ENCODE assay signal across 19 cellular contexts in the genomic region with DNA sequence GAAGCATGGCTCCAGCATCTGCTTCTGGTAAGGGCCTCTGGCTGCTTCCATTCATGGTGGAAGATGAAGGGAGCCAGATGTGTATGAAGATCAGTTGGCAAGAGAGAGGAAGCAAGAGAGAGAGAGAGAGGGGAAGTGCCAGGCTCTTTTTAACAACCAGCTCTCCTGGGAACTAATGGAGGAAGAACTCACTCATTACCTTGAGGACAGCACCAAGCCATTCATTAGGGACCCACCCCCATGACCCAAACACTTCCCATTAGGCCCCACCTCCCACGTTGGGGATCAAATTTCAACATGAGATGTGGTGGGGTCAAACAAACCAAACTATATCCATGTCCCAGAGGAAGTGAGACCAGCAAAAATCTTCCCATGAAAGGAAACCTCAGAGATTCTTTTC.
DNase-seq lines count a peak whose midpoint lies in the region; ATAC-seq lines count a peak whose summit lies in the region.
"Had no signal": no experiment of that assay in that cellular context is flagged by ENCODE, and none has a peak within 500 bp of the region (broad histone marks: within the 10 kb centered on the region; RNA-seq: fewer than 3 reads in every experiment).

No MANE protein-coding gene starts in this region.

- H3K4me2 ChIP-seq in Karpas-422 (ENCODE audit: low read depth, low read length, poor library complexity, severe bottlenecking) = peak overlapping the region; percentile 72

- H3K4me3 ChIP-seq in Karpas-422 (ENCODE audit: low read length) = peak overlapping the region; percentile 34
- no peak overlapping the region for H3K4me3 ChIP-seq in SK-N-MC
- H3K4me3 ChIP-seq: left lung, thoracic aorta had no signal

- H2AFZ ChIP-seq in Karpas-422 (ENCODE audit: low read length) = no peak overlapping the region

- no peaks in the 10 kb centered on the region for H3K9me3 Mint-ChIP-seq in naive B cell
- H3K9me3 Mint-ChIP-seq in activated naive CD4-positive, alpha-beta T cell treated with anti-CD3 and anti-CD28 coated beads, Interleukin-2, amount 10 ng/mL, durations not matched to agents 7 days and 5 days = no peaks in the 10 kb centered on the region
- H3K9me3 Mint-ChIP-seq: activated T-helper 2 cell treated with anti-CD3 and anti-CD28 coated beads, Interferon-gamma antibody, Interleukin-2, Interleukin-4, amounts not matched to agents 10 μg/mL and 5 μg/mL and 100 μg/mL, durations not matched to agents 14 hours and 24 hours and 36 hours had no signal

- H3K36me3 Mint-ChIP-seq in naive B cell = no peaks in the 10 kb centered on the region
- no peaks in the 10 kb centered on the region for H3K36me3 Mint-ChIP-seq in activated naive CD4-positive, alpha-beta T cell treated with anti-CD3 and anti-CD28 coated beads, Interleukin-2, amount 10 ng/mL, durations not matched to agents 7 days and 5 days
- H3K36me3 Mint-ChIP-seq: CD4-positive, alpha-beta memory T cell had no signal

- H3K4me1 Mint-ChIP-seq in naive B cell = peaks cover 12 to 37% (median 16%) of the 10 kb centered on the region in 3 donors
- peaks cover 2% of the 10 kb centered on the region for H3K4me1 Mint-ChIP-seq in activated naive CD4-positive, alpha-beta T cell treated with anti-CD3 and anti-CD28 coated beads, Interleukin-2, amount 10 ng/mL, durations not matched to agents 7 days and 5 days
- H3K4me1 Mint-ChIP-seq: CD4-positive, alpha-beta memory T cell had no signal

- H3K9me2 ChIP-seq in Karpas-422 (replicated peaks; ENCODE audit: insufficient read depth, low read length) = no peaks in the 10 kb centered on the region

- no peaks in the 10 kb centered on the region for H3K27me3 ChIP-seq in Karpas-422 (ENCODE audit: low read length)
- H3K27me3 ChIP-seq: left lung had no signal

- no peaks in the 10 kb centered on the region for H3K27me3 Mint-ChIP-seq in naive B cell
- peaks cover 24% of the 10 kb centered on the region for H3K27me3 Mint-ChIP-seq in activated naive CD4-positive, alpha-beta T cell treated with anti-CD3 and anti-CD28 coated beads, Interleukin-2, amount 10 ng/mL, durations not matched to agents 7 days and 5 days

- ATAC-seq in naive B cell (ENCODE audit: low read depth in 2 of 2) (no peak), GM21576 (IDR thresholded peaks at IDR 0.05; ENCODE audit: unreplicated experiment) (no peak), GM18519 (IDR thresholded peaks at IDR 0.05; ENCODE audit: low FRiP score, unreplicated experiment) (no peak)

- H3K36me3 ChIP-seq in Karpas-422 (ENCODE audit: insufficient read depth, low read length) = no peaks in the 10 kb centered on the region
- no peaks in the 10 kb centered on the region for H3K36me3 ChIP-seq in SK-N-MC (ENCODE audit: insufficient read depth, low read length)
- H3K36me3 ChIP-seq: left lung, thoracic aorta had no signal

- H4K20me1 ChIP-seq in Karpas-422 (ENCODE audit: insufficient read depth, low read depth, low read length) = no peaks in the 10 kb centered on the region

- H3K9me3 ChIP-seq in Karpas-422 (ENCODE audit: low read length) (no peaks in the 10 kb centered on the region), SK-N-MC (ENCODE audit: low read depth, low read length) (no peaks in the 10 kb centered on the region)
- H3K9me3 ChIP-seq: left lung, thoracic aorta had no signal

- H3K4me1 ChIP-seq in Karpas-422 (ENCODE audit: low read length) = peaks cover 94% of the 10 kb centered on the region
- H3K4me1 ChIP-seq: left lung had no signal

- H3K4me3 Mint-ChIP-seq in naive B cell = peak overlapping the region in 5 of 8 donors; percentile 6 to 82 (median 48)
- no peak overlapping the region for H3K4me3 Mint-ChIP-seq in activated naive CD4-positive, alpha-beta T cell treated with anti-CD3 and anti-CD28 coated beads, Interleukin-2, amount 10 ng/mL, durations not matched to agents 7 days and 5 days
- H3K4me3 Mint-ChIP-seq: CD4-positive, alpha-beta memory T cell had no signal

- CTCF ChIA-PET in activated naive CD4-positive, alpha-beta T cell treated with anti-CD3 and anti-CD28 coated beads, Interleukin-2, amount 10 ng/mL, durations not matched to agents 7 days and 5 days (lab: Charles Lee) = no interaction called here

- H3K9ac ChIP-seq in Karpas-422 (ENCODE audit: low read length) = peak overlapping the region; percentile 66
- no peak overlapping the region for H3K9ac ChIP-seq in SK-N-MC (ENCODE audit: insufficient read length)

- H3K27ac ChIP-seq in Karpas-422 (ENCODE audit: low read length) (peak overlapping the region; percentile 99), SK-N-MC (peak overlapping the region; percentile 29; the same call in 1 of the 2 replicates)
- H3K27ac ChIP-seq: left lung, RWPE1, thoracic aorta had no signal

- H3K79me2 ChIP-seq in Karpas-422 (ENCODE audit: low read length) = no peaks in the 10 kb centered on the region

- peak overlapping the region in 3 of 6 donors; percentile 40 to 91 (median 85) for H3K27ac Mint-ChIP-seq in naive B cell
- no peak overlapping the region for H3K27ac Mint-ChIP-seq in activated naive CD4-positive, alpha-beta T cell treated with anti-CD3 and anti-CD28 coated beads, Interleukin-2, amount 10 ng/mL, durations not matched to agents 7 days and 5 days
- H3K27ac Mint-ChIP-seq: activated T-helper 2 cell treated with anti-CD3 and anti-CD28 coated beads, Interferon-gamma antibody, Interleukin-2, Interleukin-4, amounts not matched to agents 10 μg/mL and 5 μg/mL and 100 μg/mL, durations not matched to agents 14 hours and 24 hours and 36 hours; CD4-positive, alpha-beta memory T cell had no signal

- DNase-seq in ELF-1 (ENCODE audit: low read depth, low spot score) (peak; percentile 27), Karpas-422 (peak; percentile 93), SK-N-MC (ENCODE audit: low read depth, low spot score) (no peak), naive B cell (no peak)
- no peak for DNase-seq in activated naive CD4-positive, alpha-beta T cell treated with anti-CD3 and anti-CD28 coated beads, Interleukin-2, amount 10 ng/mL, durations not matched to agents 7 days and 5 days
- DNase-seq: activated CD4-positive, CD25-positive, alpha-beta regulatory T cell; CD4-positive, alpha-beta memory T cell; EL; left lung; MM.1S; NCI-H2171; posterior cingulate gyrus; stimulated activated CD4-positive, alpha-beta T cell treated with anti-CD3 and anti-CD28 coated beads, Interleukin-4, amount 100 ng/mL, for 4 hours; T-helper 1 cell had no signal

Comparison
In these comparisons a context has a peak if more than half of its experiments do, and no peak if none do; other contexts are left out.
1. DNase-seq: peak in ELF-1 (single experiment) and Karpas-422 (single experiment); none in SK-N-MC (single experiment), naive B cell (single experiment) and activated naive CD4-positive, alpha-beta T cell treated with anti-CD3 and anti-CD28 coated beads, Interleukin-2, amount 10 ng/mL, durations not matched to agents 7 days and 5 days (single experiment).